In genomic region chr12:116677202-116677651, GRCh38 we compare ENCODE assay signal across 18 cellular contexts.
DNase-seq lines count a peak whose midpoint lies in the region; ATAC-seq and TF ChIP-seq lines count a peak whose summit lies in the region.
"Had no signal": no experiment of that assay in that cellular context is flagged by ENCODE, and none has a peak within 500 bp of the region (broad histone marks: within the 10 kb centered on the region; RNA-seq: fewer than 3 reads in every experiment).

No MANE protein-coding gene starts in this region.

- H3K36me3 Mint-ChIP-seq in naive thymus-derived CD8-positive, alpha-beta T cell: no peaks in the 10 kb centered on the region
- H3K36me3 Mint-ChIP-seq: T-cell, WTC11 had no signal

- no peaks in the 10 kb centered on the region for H3K9me2 ChIP-seq in Karpas-422 (replicated peaks; ENCODE audit: insufficient read depth, low read length)

- in situ Hi-C loops in GM13977 (cut with MboI; ENCODE audit: low pct_unique_long_range_greater_than_20kb, low sequenced_read_pairs, unreplicated experiment): no loop called here

- peaks cover 20 to 55% (median 47%) of the 10 kb centered on the region in 4 donors for H3K4me1 Mint-ChIP-seq in naive thymus-derived CD8-positive, alpha-beta T cell

- no peak overlapping the region for H2AFZ ChIP-seq in Karpas-422 (ENCODE audit: low read length)

- DNase-seq in GM13977 (ENCODE audit: low spot score) (peak; percentile 60), Karpas-422 (peak; percentile 63), SKM-1 treated with dmso at 0.1 percent for 144 hours (lab: John Stamatoyannopoulos, UW; ENCODE audit: unreplicated experiment) (peak; percentile 76), RWPE1 (ENCODE audit: low spot score) (no peak), pons (ENCODE audit: low spot score) (no peak), SHP77 (lab: John Stamatoyannopoulos, UW) (no peak)
- DNase-seq in naive thymus-derived CD8-positive, alpha-beta T cell: no peak
- DNase-seq: activated effector memory CD4-positive, alpha-beta T cell treated with anti-CD3 and anti-CD28 coated beads, Interleukin-2, amount 50 U/mL, for 16 hours; foreskin melanocyte; GOT3; lower lobe of right lung; NCI-H2171; nephron progenitor cell had no signal

- CTCF ChIA-PET in RWPE1 (lab: Yijun Ruan, JAX): no interaction called here

- H4K20me1 ChIP-seq in BLaER1 treated with 17β-estradiol and CSF1 and Interleukin-3, amounts not matched to agents 10 nM and 100 nM: no peaks in the 10 kb centered on the region
- H4K20me1 ChIP-seq in Karpas-422 (ENCODE audit: insufficient read depth, low read depth, low read length): no peaks in the 10 kb centered on the region

- no peaks in the 10 kb centered on the region for H3K79me2 ChIP-seq in Karpas-422 (ENCODE audit: low read length)

- no peaks in the 10 kb centered on the region for H3K9me3 Mint-ChIP-seq in naive thymus-derived CD8-positive, alpha-beta T cell
- H3K9me3 Mint-ChIP-seq: T-cell, WTC11 had no signal

- no peak for ATAC-seq in naive thymus-derived CD8-positive, alpha-beta T cell
- ATAC-seq: PC-3, T-cell, WTC11 had no signal

- peaks cover 0 to 16% (median 0%) of the 10 kb centered on the region in 11 experiments; a peak in 2 of 22 replicates for H3K36me3 ChIP-seq in BLaER1 treated with 17β-estradiol and CSF1 and Interleukin-3, amounts not matched to agents 10 nM and 100 nM
- no peaks in the 10 kb centered on the region for H3K36me3 ChIP-seq in Karpas-422 (ENCODE audit: insufficient read depth, low read length)
- H3K36me3 ChIP-seq: ascending aorta, lower lobe of right lung had no signal

- POLR2A ChIA-PET in RWPE1 (lab: Yijun Ruan, JAX; ENCODE audit: low non-redundant PET): no interaction called here
- POLR2A ChIA-PET in naive thymus-derived CD8-positive, alpha-beta T cell (lab: Charles Lee): interaction anchor here (0.7 kb wide), 1 partner anchor 42 kb away, joined by 3 read pairs; no protein-coding TSS in a partner anchor

- H3K4me1 ChIP-seq in BLaER1 treated with 17β-estradiol and CSF1 and Interleukin-3, amounts not matched to agents 10 nM and 100 nM: peaks cover 52 to 81% (median 72%) of the 10 kb centered on the region in 10 experiments
- peaks cover 40% of the 10 kb centered on the region for H3K4me1 ChIP-seq in Karpas-422 (ENCODE audit: low read length)
- H3K4me1 ChIP-seq: ascending aorta had no signal

- H3K27me3 Mint-ChIP-seq in naive thymus-derived CD8-positive, alpha-beta T cell: peaks cover 0 to 5% (median 2%) of the 10 kb centered on the region in 5 donors

- H3K27ac Mint-ChIP-seq in naive thymus-derived CD8-positive, alpha-beta T cell: peak overlapping the region in 2 of 10 donors; percentile 22 to 67
- H3K27ac Mint-ChIP-seq: nephron progenitor cell, T-cell, WTC11 had no signal

- no peak for TF ChIP-seq CTCF in GM13977 (IDR thresholded peaks at IDR 0.05; ENCODE audit: extremely low read depth, insufficient read depth, missing control alignments)
- TF ChIP-seq CTCF in RWPE1 (conservative IDR thresholded peaks at IDR 0.05; ENCODE audit: low read depth): no peak

- H3K27ac ChIP-seq in BLaER1 treated with 17β-estradiol and CSF1 and Interleukin-3, amounts not matched to agents 10 nM and 100 nM: peak overlapping the region in 10 of 11 experiments; percentile 59 to 90 (median 81); a peak in 20 of 22 replicates
- H3K27ac ChIP-seq in Karpas-422 (ENCODE audit: low read length) (no peak overlapping the region), RWPE1 (no peak overlapping the region)
- H3K27ac ChIP-seq: ascending aorta, lower lobe of right lung had no signal

- H3K4me2 ChIP-seq in BLaER1 treated with 17β-estradiol and CSF1 and Interleukin-3, amounts not matched to agents 10 nM and 100 nM: peak overlapping the region; percentile 63 to 89 (median 81); a peak in 21 of 22 replicates
- peak overlapping the region; percentile 10 for H3K4me2 ChIP-seq in Karpas-422 (ENCODE audit: low read depth, low read length, poor library complexity, severe bottlenecking)

- H3K27me3 ChIP-seq in BLaER1 treated with 17β-estradiol and CSF1 and Interleukin-3, amounts not matched to agents 10 nM and 100 nM: no peaks in the 10 kb centered on the region
- 0 out of 2 replicates have a peak, but pooled peaks cover 2% of the 10 kb centered on the region for H3K27me3 ChIP-seq in Karpas-422 (ENCODE audit: low read length)
- H3K27me3 ChIP-seq: ascending aorta had no signal

- peaks cover 0 to 26% (median 19%) of the 10 kb centered on the region in 11 experiments; a peak in 18 of 22 replicates for H3K9me3 ChIP-seq in BLaER1 treated with 17β-estradiol and CSF1 and Interleukin-3, amounts not matched to agents 10 nM and 100 nM (replicated peaks in 1 of 11)
- H3K9me3 ChIP-seq in Karpas-422 (ENCODE audit: low read length): no peaks in the 10 kb centered on the region
- H3K9me3 ChIP-seq: ascending aorta, lower lobe of right lung had no signal

- H3K9ac ChIP-seq in BLaER1 treated with 17β-estradiol and CSF1 and Interleukin-3, amounts not matched to agents 10 nM and 100 nM: peak overlapping the region in 9 of 11 experiments; percentile 46 to 76 (median 68); a peak in 18 of 22 replicates
- no peak overlapping the region for H3K9ac ChIP-seq in Karpas-422 (ENCODE audit: low read length)

- H3K4me3 ChIP-seq in BLaER1 treated with 17β-estradiol and CSF1 and Interleukin-3, amounts not matched to agents 10 nM and 100 nM: peak overlapping the region in 5 of 10 experiments; percentile 9 to 29 (median 16); a peak in 7 of 20 replicates
- H3K4me3 ChIP-seq in Karpas-422 (ENCODE audit: low read length): no peak overlapping the region
- H3K4me3 ChIP-seq: ascending aorta, lower lobe of right lung had no signal

- H3K4me3 Mint-ChIP-seq in naive thymus-derived CD8-positive, alpha-beta T cell: peak overlapping the region in 2 of 10 donors; percentile 6 to 33
- H3K4me3 Mint-ChIP-seq: nephron progenitor cell, WTC11 had no signal

Comparison
In these comparisons a context has a peak if more than half of its experiments do, and no peak if none do; other contexts are left out.
1. H3K27ac ChIP-seq: peak in BLaER1 treated with 17β-estradiol and CSF1 and Interleukin-3, amounts not matched to agents 10 nM and 100 nM (10 of 11); none in Karpas-422 (single experiment) and RWPE1 (single experiment).
2. DNase-seq: peak in GM13977 (single experiment), Karpas-422 (single experiment) and SKM-1 treated with dmso at 0.1 percent for 144 hours (single experiment); none in RWPE1 (single experiment), pons (single experiment), naive thymus-derived CD8-positive, alpha-beta T cell (0 of 10) and SHP77 (0 of 2).